Comparison of ENCODE assay signal across 9 cellular contexts in genomic region chr12:34126239-34126641, GRCh38.
DNase-seq lines count a peak whose midpoint lies in the region; ATAC-seq and TF ChIP-seq lines count a peak whose summit lies in the region.
"Had no signal": no experiment of that assay in that cellular context is flagged by ENCODE, and none has a peak within 500 bp of the region (broad histone marks: within the 10 kb centered on the region; RNA-seq: fewer than 3 reads in every experiment).

No MANE protein-coding gene starts in this region.

- peak overlapping the region; percentile 46 for H3K4me3 ChIP-seq in osteoblast (ENCODE audit: insufficient read depth, low read length)

- intact Hi-C loops in activated CD8-positive, alpha-beta T cell treated with anti-CD3 and anti-CD28 coated beads for 36 hours (cut with micrococcal nuclease), result no loop called here

- H3K79me2 ChIP-seq in osteoblast (ENCODE audit: insufficient read depth, low read length), result no peaks in the 10 kb centered on the region

- no peaks in the 10 kb centered on the region for H3K9me3 Mint-ChIP-seq in activated CD8-positive, alpha-beta T cell treated with anti-CD3 and anti-CD28 coated beads for 36 hours

- peak overlapping the region; percentile 2 for H3K4me3 Mint-ChIP-seq in activated CD8-positive, alpha-beta T cell treated with anti-CD3 and anti-CD28 coated beads for 36 hours

- peak overlapping the region; percentile 47 for H2AFZ ChIP-seq in osteoblast (ENCODE audit: low read length)

- DNase-seq in NCI-H2107 treated with DMSO at 0.1 percent for 48 hours (lab: John Stamatoyannopoulos, UW; ENCODE audit: unreplicated experiment), result peak; percentile 5
- DNase-seq in NCI-H2107 (lab: John Stamatoyannopoulos, UW), result no peak
- no peak for DNase-seq in activated CD8-positive, alpha-beta T cell treated with anti-CD3 and anti-CD28 coated beads for 36 hours
- no peak for DNase-seq in osteoblast (ENCODE audit: insufficient read length, low spot score, missing footprints)
- no peak for DNase-seq in COLO668 (lab: John Stamatoyannopoulos, UW; ENCODE audit: unreplicated experiment)
- no peak for DNase-seq in NCI-H748 (lab: John Stamatoyannopoulos, UW; ENCODE audit: unreplicated experiment)
- DNase-seq: NCI-H2171 had no signal

- H3K9me3 ChIP-seq in osteoblast (ENCODE audit: low read depth, low read length), result no peaks in the 10 kb centered on the region

- H3K4me2 ChIP-seq in osteoblast (ENCODE audit: insufficient read depth, low read length), result peak overlapping the region; percentile 36

- H3K4me1 ChIP-seq in osteoblast (ENCODE audit: insufficient read depth, low read length), result no peaks in the 10 kb centered on the region

- no peak for TF ChIP-seq CTCF in activated CD8-positive, alpha-beta T cell treated with anti-CD3 and anti-CD28 coated beads for 36 hours (IDR thresholded peaks at IDR 0.05)
- no peak for TF ChIP-seq CTCF in osteoblast (IDR thresholded peaks at IDR 0.05; ENCODE audit: extremely low read depth, low read depth, low read length)

- H3K36me3 Mint-ChIP-seq in activated CD8-positive, alpha-beta T cell treated with anti-CD3 and anti-CD28 coated beads for 36 hours (ENCODE audit: low read depth), result no peaks in the 10 kb centered on the region

- H3K27ac Mint-ChIP-seq in activated CD8-positive, alpha-beta T cell treated with anti-CD3 and anti-CD28 coated beads for 36 hours, result no peak overlapping the region

- ATAC-seq in HG02798 (IDR thresholded peaks at IDR 0.05; ENCODE audit: poor library complexity, unreplicated experiment) (peak; percentile 54), GM21825 (IDR thresholded peaks at IDR 0.05; ENCODE audit: unreplicated experiment) (no peak)
- ATAC-seq in activated CD8-positive, alpha-beta T cell treated with anti-CD3 and anti-CD28 coated beads for 36 hours, result no peak

- CTCF ChIA-PET in activated CD8-positive, alpha-beta T cell treated with anti-CD3 and anti-CD28 coated beads for 36 hours (lab: Charles Lee), result no interaction called here

- no peak overlapping the region for H3K27ac ChIP-seq in osteoblast (ENCODE audit: low read depth, low read length)

- POLR2A ChIA-PET in activated CD8-positive, alpha-beta T cell treated with anti-CD3 and anti-CD28 coated beads for 36 hours (lab: Charles Lee), result no interaction called here

- no peaks in the 10 kb centered on the region for H4K20me1 ChIP-seq in osteoblast (ENCODE audit: insufficient read depth, low read length)

- H3K36me3 ChIP-seq in osteoblast (ENCODE audit: insufficient read depth, low read length), result no peaks in the 10 kb centered on the region

- H3K27me3 Mint-ChIP-seq in activated CD8-positive, alpha-beta T cell treated with anti-CD3 and anti-CD28 coated beads for 36 hours, result peaks cover 3% of the 10 kb centered on the region

- H3K4me1 Mint-ChIP-seq in activated CD8-positive, alpha-beta T cell treated with anti-CD3 and anti-CD28 coated beads for 36 hours (ENCODE audit: low read depth), result peaks cover 6% of the 10 kb centered on the region

- H3K27me3 ChIP-seq in osteoblast (ENCODE audit: insufficient read depth, low read length), result no peaks in the 10 kb centered on the region
